25 cellular contexts compared by ENCODE assay signal in genomic region chr22:48939441-48940265, GRCh38.
DNase-seq lines count a peak whose midpoint lies in the region; ATAC-seq and TF ChIP-seq lines count a peak whose summit lies in the region.
"Had no signal": no experiment of that assay in that cellular context is flagged by ENCODE, and none has a peak within 500 bp of the region (broad histone marks: within the 10 kb centered on the region; RNA-seq: fewer than 3 reads in every experiment).

No MANE protein-coding gene starts in this region.

- no peak overlapping the region for H2BK5ac ChIP-seq in neuronal stem cell (ENCODE audit: low read length)

- H3K4me1 ChIP-seq in endodermal cell (ENCODE audit: control insufficient read depth, insufficient read depth, low read length) (no peaks in the 10 kb centered on the region), neuronal stem cell (ENCODE audit: control insufficient read depth in 2 of 2, insufficient read depth in 1 of 2, low read depth in 1 of 2, low read length in 2 of 2) (no peaks in the 10 kb centered on the region), transverse colon (no peaks in the 10 kb centered on the region)
- H3K4me1 ChIP-seq: heart left ventricle had no signal

- H2BK12ac ChIP-seq in neuronal stem cell (ENCODE audit: low read length): no peak overlapping the region

- H3K18ac ChIP-seq in neuronal stem cell (ENCODE audit: low read length): peak overlapping the region; percentile 44

- no peaks in the 10 kb centered on the region for H3K9me3 Mint-ChIP-seq in activated CD4-positive, alpha-beta memory T cell treated with anti-CD3 and anti-CD28 coated beads, Interleukin-2, amount 10 ng/mL, durations not matched to agents 7 days and 5 days
- no peaks in the 10 kb centered on the region for H3K9me3 Mint-ChIP-seq in activated CD4-positive, alpha-beta memory T cell treated with anti-CD3 and anti-CD28 coated beads for 36 hours
- H3K9me3 Mint-ChIP-seq in endodermal cell: peaks cover 17% of the 10 kb centered on the region

- no peak overlapping the region for H2BK15ac ChIP-seq in neuronal stem cell (ENCODE audit: low read length)

- no peaks in the 10 kb centered on the region for H3K36me3 Mint-ChIP-seq in activated CD4-positive, alpha-beta memory T cell treated with anti-CD3 and anti-CD28 coated beads, Interleukin-2, amount 10 ng/mL, durations not matched to agents 7 days and 5 days (ENCODE audit: low read depth)
- H3K36me3 Mint-ChIP-seq in activated CD4-positive, alpha-beta memory T cell treated with anti-CD3 and anti-CD28 coated beads for 36 hours: no peaks in the 10 kb centered on the region
- peaks cover 2% of the 10 kb centered on the region for H3K36me3 Mint-ChIP-seq in endodermal cell (ENCODE audit: low read depth)
- H3K36me3 Mint-ChIP-seq: naive thymus-derived CD4-positive, alpha-beta T cell; stimulated activated naive B cell treated with anti-CD40 and anti-IgM and Interleukin-4, amounts not matched to agents 10 μg/mL and 1 μg/mL and 100 μg/mL, for 72 hours had no signal

- TF ChIP-seq CTCF in endodermal cell (conservative IDR thresholded peaks at IDR 0.05) (no peak), transverse colon (IDR thresholded peaks at IDR 0.05) (no peak)

- DNase-seq in activated CD4-positive, alpha-beta memory T cell treated with anti-CD3 and anti-CD28 coated beads, Interleukin-2, amount 10 ng/mL, durations not matched to agents 7 days and 5 days: peak; percentile 5
- DNase-seq in activated CD4-positive, alpha-beta memory T cell treated with anti-CD3 and anti-CD28 coated beads for 36 hours: no peak
- peak; percentile 33 for DNase-seq in endodermal cell
- DNase-seq in neuronal stem cell (ENCODE audit: low spot score): no peak
- DNase-seq in transverse colon: peak; percentile 2
- no peak for DNase-seq in NCI-H69 (lab: John Stamatoyannopoulos, UW)
- no peak for DNase-seq in NOMO-1 treated with dmso at 0.1 percent for 144 hours (lab: John Stamatoyannopoulos, UW; ENCODE audit: unreplicated experiment)
- DNase-seq: activated CD4-positive, alpha-beta T cell treated with anti-CD3 and anti-CD28 coated beads, Interleukin-2, amount 50 U/mL, for 4 hours; activated T-cell treated with anti-CD3 and anti-CD28 coated beads for 4 hours; central memory CD4-positive, alpha-beta T cell; foreskin melanocyte; heart left ventricle; Karpas-422; naive thymus-derived CD4-positive, alpha-beta T cell; NCI-H1417 treated with DMSO at 0.1 percent for 48 hours; NCI-H2029 treated with DMSO at 0.1 percent for 48 hours; NCI-H526; NK-92 treated with Interleukin-12 subunit alpha and Interleukin-12 subunit beta, amount 100 ng/mL, for 24 hours; PC-3; stimulated activated naive B cell treated with anti-CD40 and anti-IgM and Interleukin-4, amounts not matched to agents 10 μg/mL and 1 μg/mL and 100 μg/mL, for 72 hours; T-helper 17 cell had no signal

- no peaks in the 10 kb centered on the region for H3K27me3 Mint-ChIP-seq in activated CD4-positive, alpha-beta memory T cell treated with anti-CD3 and anti-CD28 coated beads, Interleukin-2, amount 10 ng/mL, durations not matched to agents 7 days and 5 days
- peaks cover 14% of the 10 kb centered on the region for H3K27me3 Mint-ChIP-seq in activated CD4-positive, alpha-beta memory T cell treated with anti-CD3 and anti-CD28 coated beads for 36 hours
- H3K27me3 Mint-ChIP-seq in endodermal cell (ENCODE audit: insufficient read depth): peaks cover 2% of the 10 kb centered on the region

- H3K79me1 ChIP-seq in neuronal stem cell (ENCODE audit: low read depth, low read length): no peaks in the 10 kb centered on the region

- CTCF ChIA-PET in activated CD4-positive, alpha-beta memory T cell treated with anti-CD3 and anti-CD28 coated beads, Interleukin-2, amount 10 ng/mL, durations not matched to agents 7 days and 5 days (lab: Charles Lee): no interaction called here
- CTCF ChIA-PET in activated CD4-positive, alpha-beta memory T cell treated with anti-CD3 and anti-CD28 coated beads for 36 hours (lab: Charles Lee): no interaction called here

- no peak for TF ChIP-seq EP300 in transverse colon (IDR thresholded peaks at IDR 0.05; ENCODE audit: low read depth)

- in situ Hi-C loops in transverse colon (cut with MboI; ENCODE audit: low pct_ligation_motif_present in 1 of 4, low pct_unique_long_range_greater_than_20kb in 1 of 4, low sequenced_read_pairs in 3 of 4): no loop called here

- no peak overlapping the region for H3K23ac ChIP-seq in neuronal stem cell (ENCODE audit: low read depth, low read length, poor library complexity)

- POLR2A ChIA-PET in activated CD4-positive, alpha-beta memory T cell treated with anti-CD3 and anti-CD28 coated beads, Interleukin-2, amount 10 ng/mL, durations not matched to agents 7 days and 5 days (lab: Charles Lee): no interaction called here
- POLR2A ChIA-PET in activated CD4-positive, alpha-beta memory T cell treated with anti-CD3 and anti-CD28 coated beads for 36 hours (lab: Charles Lee): no interaction called here

- no peak overlapping the region for H4K8ac ChIP-seq in neuronal stem cell (ENCODE audit: low read depth, low read length)

- H3K27ac Mint-ChIP-seq in activated CD4-positive, alpha-beta memory T cell treated with anti-CD3 and anti-CD28 coated beads, Interleukin-2, amount 10 ng/mL, durations not matched to agents 7 days and 5 days: no peak overlapping the region
- no peak overlapping the region for H3K27ac Mint-ChIP-seq in activated CD4-positive, alpha-beta memory T cell treated with anti-CD3 and anti-CD28 coated beads for 36 hours
- H3K27ac Mint-ChIP-seq in endodermal cell: no peak overlapping the region
- H3K27ac Mint-ChIP-seq: naive thymus-derived CD4-positive, alpha-beta T cell; stimulated activated naive B cell treated with anti-CD40 and anti-IgM and Interleukin-4, amounts not matched to agents 10 μg/mL and 1 μg/mL and 100 μg/mL, for 72 hours; T-helper 17 cell had no signal

- H3K9me3 ChIP-seq in endodermal cell (ENCODE audit: control insufficient read depth, low read length) (peaks cover 15% of the 10 kb centered on the region), neuronal stem cell (replicated peaks in 1 of 2; ENCODE audit: control insufficient read depth in 2 of 2, insufficient read depth in 1 of 2, low read depth in 1 of 2, low read length in 2 of 2) (peaks cover 0 to 6% of the 10 kb centered on the region in 2 donors), transverse colon (peaks cover 2% of the 10 kb centered on the region in 2 donors)

- H2BK120ac ChIP-seq in neuronal stem cell (ENCODE audit: low read depth, low read length): no peak overlapping the region

- no peak overlapping the region for H4K91ac ChIP-seq in neuronal stem cell (ENCODE audit: low read depth, low read length, poor library complexity)

- ATAC-seq in GM18520 (IDR thresholded peaks at IDR 0.05; ENCODE audit: unreplicated experiment): no peak
- ATAC-seq: HCT116; heart left ventricle; naive thymus-derived CD4-positive, alpha-beta T cell; PC-3; stimulated activated naive B cell treated with anti-CD40 and anti-IgM and Interleukin-4, amounts not matched to agents 10 μg/mL and 1 μg/mL and 100 μg/mL, for 72 hours; T-helper 17 cell had no signal

- no peak overlapping the region for H3K14ac ChIP-seq in neuronal stem cell (ENCODE audit: low read length)

- no peaks in the 10 kb centered on the region for H3K4me1 Mint-ChIP-seq in activated CD4-positive, alpha-beta memory T cell treated with anti-CD3 and anti-CD28 coated beads, Interleukin-2, amount 10 ng/mL, durations not matched to agents 7 days and 5 days
- H3K4me1 Mint-ChIP-seq in activated CD4-positive, alpha-beta memory T cell treated with anti-CD3 and anti-CD28 coated beads for 36 hours (ENCODE audit: low read depth): no peaks in the 10 kb centered on the region
- no peaks in the 10 kb centered on the region for H3K4me1 Mint-ChIP-seq in endodermal cell
- H3K4me1 Mint-ChIP-seq: naive thymus-derived CD4-positive, alpha-beta T cell; stimulated activated naive B cell treated with anti-CD40 and anti-IgM and Interleukin-4, amounts not matched to agents 10 μg/mL and 1 μg/mL and 100 μg/mL, for 72 hours had no signal

- intact Hi-C loops in activated CD4-positive, alpha-beta memory T cell treated with anti-CD3 and anti-CD28 coated beads for 36 hours (cut with micrococcal nuclease): no loop called here
- intact Hi-C loops in transverse colon (cut with DNase I; ENCODE audit: low total_unique reads): no loop called here

- H3K27me3 ChIP-seq in endodermal cell (ENCODE audit: control insufficient read depth, insufficient read depth, low read length, poor library complexity, severe bottlenecking) (no peaks in the 10 kb centered on the region), neuronal stem cell (ENCODE audit: control insufficient read depth in 3 of 3, insufficient read depth in 3 of 3, low read depth in 1 of 3, low read length in 3 of 3) (no peaks in the 10 kb centered on the region), transverse colon (peaks cover 5% of the 10 kb centered on the region)

- no peak overlapping the region for H3K27ac ChIP-seq in endodermal cell (ENCODE audit: low read depth, low read length)
- H3K27ac ChIP-seq in neuronal stem cell (replicated peaks; ENCODE audit: low read length): no peak overlapping the region
- no peak overlapping the region for H3K27ac ChIP-seq in transverse colon
- H3K27ac ChIP-seq: 22Rv1, heart left ventricle, skin epidermis had no signal

- H3K4me2 ChIP-seq in neuronal stem cell (ENCODE audit: insufficient read depth, low read length, poor library complexity, severe bottlenecking): no peak overlapping the region

- H3K36me3 ChIP-seq in endodermal cell (ENCODE audit: control insufficient read depth, insufficient read depth, low read length) (no peaks in the 10 kb centered on the region), neuronal stem cell (replicated peaks in 1 of 2; ENCODE audit: control insufficient read depth in 2 of 2, insufficient read depth in 2 of 2, low read length in 2 of 2) (no peaks in the 10 kb centered on the region), transverse colon (no peaks in the 10 kb centered on the region)
- H3K36me3 ChIP-seq: heart left ventricle had no signal

- no peak overlapping the region for H3K4me3 Mint-ChIP-seq in activated CD4-positive, alpha-beta memory T cell treated with anti-CD3 and anti-CD28 coated beads, Interleukin-2, amount 10 ng/mL, durations not matched to agents 7 days and 5 days
- no peak overlapping the region for H3K4me3 Mint-ChIP-seq in activated CD4-positive, alpha-beta memory T cell treated with anti-CD3 and anti-CD28 coated beads for 36 hours
- no peak overlapping the region for H3K4me3 Mint-ChIP-seq in endodermal cell
- H3K4me3 Mint-ChIP-seq: naive thymus-derived CD4-positive, alpha-beta T cell; stimulated activated naive B cell treated with anti-CD40 and anti-IgM and Interleukin-4, amounts not matched to agents 10 μg/mL and 1 μg/mL and 100 μg/mL, for 72 hours; T-helper 17 cell had no signal

- H3K9ac ChIP-seq in endodermal cell (ENCODE audit: extremely low read depth, low read length, poor library complexity, severe bottlenecking) (no peak overlapping the region), neuronal stem cell (ENCODE audit: low read depth, low read length, poor library complexity) (no peak overlapping the region)

- H2AK5ac ChIP-seq in neuronal stem cell (ENCODE audit: low read depth, low read length): no peak overlapping the region

- 79 to 85% methylated on average over 4 to 31 of the region's 31 CpGs for WGBS in endodermal cell (ENCODE audit: insufficient coverage in 1 of 2, insufficient read length in 1 of 2), 2 experiments
- WGBS in neuronal stem cell (ENCODE audit: extremely low coverage in 2 of 2, insufficient read length in 2 of 2, insufficient replicate concordance in 1 of 2), 2 donors: no CpG with 5 or more reads among the region's 31 CpGs
- WGBS in transverse colon (ENCODE audit: low coverage in 1 of 2), 2 donors: 42 to 56% methylated on average over 15 to 26 of the region's 31 CpGs

- TF ChIP-seq POLR2A in transverse colon (IDR thresholded peaks at IDR 0.05): no peak

- H2AFZ ChIP-seq in neuronal stem cell (ENCODE audit: low read length): no peak overlapping the region

- H3K4me3 ChIP-seq in endodermal cell (ENCODE audit: low read length) (no peak overlapping the region), neuronal stem cell (ENCODE audit: low read length in 2 of 2) (no peak overlapping the region), transverse colon (no peak overlapping the region)
- H3K4me3 ChIP-seq: heart left ventricle, skin epidermis had no signal

- peak overlapping the region; percentile 72 for H3K4ac ChIP-seq in neuronal stem cell (ENCODE audit: low read length)

Comparison
In these comparisons a context has a peak if more than half of its experiments do, and no peak if none do; other contexts are left out.
1. DNase-seq: peak in activated CD4-positive, alpha-beta memory T cell treated with anti-CD3 and anti-CD28 coated beads, Interleukin-2, amount 10 ng/mL, durations not matched to agents 7 days and 5 days (single experiment), endodermal cell (single experiment) and transverse colon (single experiment); none in activated CD4-positive, alpha-beta memory T cell treated with anti-CD3 and anti-CD28 coated beads for 36 hours (single experiment), neuronal stem cell (single experiment), NCI-H69 (single experiment) and NOMO-1 treated with dmso at 0.1 percent for 144 hours (single experiment).